18 cellular contexts compared by ENCODE assay signal in the genomic region with DNA sequence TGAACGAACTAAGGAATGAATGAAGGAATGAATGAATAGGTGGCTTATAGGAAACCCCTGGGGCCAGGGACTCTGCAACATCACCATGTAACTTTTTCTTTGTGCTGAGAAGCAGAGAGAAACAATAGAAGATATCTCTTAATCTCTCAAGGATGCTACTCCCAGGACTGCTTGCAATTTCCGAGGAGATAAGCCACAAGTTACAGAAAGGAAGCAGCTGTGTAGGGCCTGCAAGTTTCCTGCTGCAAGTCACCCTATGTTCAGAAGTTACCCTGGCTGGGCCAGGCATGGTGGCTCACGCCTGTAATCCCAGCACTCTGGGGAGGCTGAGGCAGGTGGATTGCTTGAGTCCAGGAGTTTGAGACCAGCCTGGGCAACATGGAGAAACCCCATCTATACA. TPM values are rescaled to one million over a fixed set of nuclear protein-coding genes. Genes with fewer than 3 reads are reported as not detected.
DNase-seq lines count a peak whose midpoint lies in the region; ATAC-seq and TF ChIP-seq lines count a peak whose summit lies in the region.
"Had no signal": no experiment of that assay in that cellular context is flagged by ENCODE, and none has a peak within 500 bp of the region (broad histone marks: within the 10 kb centered on the region; RNA-seq: fewer than 3 reads in every experiment).

No MANE protein-coding gene starts in this region.

- no TSS peak for BruUV-seq in Caco-2 (replicated peaks; lab: Mats Ljungman, UMichigan)

- POLR2A ChIA-PET in Caco-2 (lab: Charles Lee), result no interaction called here

- ATAC-seq in activated CD8-positive, alpha-beta memory T cell treated with anti-CD3 and anti-CD28 coated beads, Interleukin-2, amount 10 ng/mL, durations not matched to agents 7 days and 5 days, result no peak
- ATAC-seq: A549; CD8-positive, alpha-beta T cell had no signal

- H3K4me3 ChIP-seq in spleen, result no peak overlapping the region
- no peak overlapping the region for H3K4me3 ChIP-seq in Caco-2 (ENCODE audit: low read depth, low read length)
- no peak overlapping the region for H3K4me3 ChIP-seq in ovary
- H3K4me3 ChIP-seq: A549, ascending aorta, esophagus muscularis mucosa, tibial artery had no signal

- 28 to 36% (median 28%) methylated on average over 3 of the region's 3 CpGs for WGBS in spleen, 5 donors
- WGBS in ovary, 3 donors, result 80 to 85% (median 84%) methylated on average over 3 of the region's 3 CpGs

- intact Hi-C loops in dendritic cell treated with granulocyte-macrophage colony-stimulating factor and Interleukin-4, amounts not matched to agents 40 ng/mL and 50 ng/mL, for 4 days (cut with micrococcal nuclease), result no loop called here
- intact Hi-C loops in spleen (cut with DNase I; ENCODE audit: low total_unique reads) (no loop called here), Caco-2 (cut with micrococcal nuclease; ENCODE audit: unreplicated experiment) (no loop called here), ovary (cut with DNase I) (no loop called here)

- H3K27ac Mint-ChIP-seq in activated CD8-positive, alpha-beta memory T cell treated with anti-CD3 and anti-CD28 coated beads, Interleukin-2, amount 10 ng/mL, durations not matched to agents 7 days and 5 days, result peak overlapping the region; percentile 19
- H3K27ac Mint-ChIP-seq in dendritic cell treated with granulocyte-macrophage colony-stimulating factor and Interleukin-4, amounts not matched to agents 40 ng/mL and 50 ng/mL, for 4 days, result peak overlapping the region; percentile 78
- H3K27ac Mint-ChIP-seq in Caco-2 (ENCODE audit: unreplicated experiment), result no peak overlapping the region
- H3K27ac Mint-ChIP-seq: activated T-helper 2 cell treated with anti-CD3 and anti-CD28 coated beads, Interferon-gamma antibody, Interleukin-2, Interleukin-4, amounts not matched to agents 10 μg/mL and 5 μg/mL and 100 μg/mL, durations not matched to agents 14 hours and 24 hours and 36 hours; CD8-positive, alpha-beta T cell had no signal

- peaks cover 0 to 27% (median 9%) of the 10 kb centered on the region in 6 donors for H3K4me1 ChIP-seq in spleen
- peaks cover 6% of the 10 kb centered on the region; the same call in 1 of the 2 replicates for H3K4me1 ChIP-seq in Caco-2
- no peaks in the 10 kb centered on the region for H3K4me1 ChIP-seq in ovary (ENCODE audit: insufficient read depth)
- H3K4me1 ChIP-seq: ascending aorta, esophagus muscularis mucosa, tibial artery had no signal

- H3K9me3 Mint-ChIP-seq in activated CD8-positive, alpha-beta memory T cell treated with anti-CD3 and anti-CD28 coated beads, Interleukin-2, amount 10 ng/mL, durations not matched to agents 7 days and 5 days (ENCODE audit: low read depth), result no peaks in the 10 kb centered on the region
- H3K9me3 Mint-ChIP-seq in dendritic cell treated with granulocyte-macrophage colony-stimulating factor and Interleukin-4, amounts not matched to agents 40 ng/mL and 50 ng/mL, for 4 days, result no peaks in the 10 kb centered on the region
- H3K9me3 Mint-ChIP-seq in Caco-2 (ENCODE audit: unreplicated experiment), result no peaks in the 10 kb centered on the region
- H3K9me3 Mint-ChIP-seq: activated T-helper 2 cell treated with anti-CD3 and anti-CD28 coated beads, Interferon-gamma antibody, Interleukin-2, Interleukin-4, amounts not matched to agents 10 μg/mL and 5 μg/mL and 100 μg/mL, durations not matched to agents 14 hours and 24 hours and 36 hours; CD8-positive, alpha-beta T cell had no signal

- H3K36me3 Mint-ChIP-seq in activated CD8-positive, alpha-beta memory T cell treated with anti-CD3 and anti-CD28 coated beads, Interleukin-2, amount 10 ng/mL, durations not matched to agents 7 days and 5 days, result no peaks in the 10 kb centered on the region
- no peaks in the 10 kb centered on the region for H3K36me3 Mint-ChIP-seq in dendritic cell treated with granulocyte-macrophage colony-stimulating factor and Interleukin-4, amounts not matched to agents 40 ng/mL and 50 ng/mL, for 4 days (ENCODE audit: low read depth)
- H3K36me3 Mint-ChIP-seq in Caco-2 (ENCODE audit: insufficient read depth, unreplicated experiment), result no peaks in the 10 kb centered on the region
- H3K36me3 Mint-ChIP-seq: CD8-positive, alpha-beta T cell had no signal

- TF ChIP-seq EP300 in ovary (IDR thresholded peaks at IDR 0.05), result no peak

- CTCF ChIA-PET in activated CD8-positive, alpha-beta memory T cell treated with anti-CD3 and anti-CD28 coated beads, Interleukin-2, amount 10 ng/mL, durations not matched to agents 7 days and 5 days (lab: Charles Lee), result interaction anchor here (0.7 to 2.0 kb wide), 5 partner anchors 15 to 53 kb away, joined by 3 to 8 read pairs (median 3); a partner anchor contains a TSS
- CTCF ChIA-PET in Caco-2 (lab: Charles Lee), result no interaction called here

- H3K27ac ChIP-seq in spleen (peak overlapping the region in 6 of 8 donors; percentile 1 to 74 (median 39)), ovary (no peak overlapping the region)
- H3K27ac ChIP-seq: A549, ascending aorta, esophagus muscularis mucosa, tibial artery had no signal

- TF ChIP-seq POLR2A in spleen (IDR thresholded peaks at IDR 0.05), result no peak
- TF ChIP-seq POLR2A in ovary (IDR thresholded peaks at IDR 0.05), result no peak

- peaks cover 16% of the 10 kb centered on the region for H3K4me1 Mint-ChIP-seq in activated CD8-positive, alpha-beta memory T cell treated with anti-CD3 and anti-CD28 coated beads, Interleukin-2, amount 10 ng/mL, durations not matched to agents 7 days and 5 days
- peaks cover 21% of the 10 kb centered on the region for H3K4me1 Mint-ChIP-seq in dendritic cell treated with granulocyte-macrophage colony-stimulating factor and Interleukin-4, amounts not matched to agents 40 ng/mL and 50 ng/mL, for 4 days (ENCODE audit: low read depth)
- H3K4me1 Mint-ChIP-seq in Caco-2 (ENCODE audit: low read depth, unreplicated experiment), result no peaks in the 10 kb centered on the region

- no peaks in the 10 kb centered on the region for H3K27me3 Mint-ChIP-seq in activated CD8-positive, alpha-beta memory T cell treated with anti-CD3 and anti-CD28 coated beads, Interleukin-2, amount 10 ng/mL, durations not matched to agents 7 days and 5 days
- H3K27me3 Mint-ChIP-seq in dendritic cell treated with granulocyte-macrophage colony-stimulating factor and Interleukin-4, amounts not matched to agents 40 ng/mL and 50 ng/mL, for 4 days, result no peaks in the 10 kb centered on the region
- no peaks in the 10 kb centered on the region for H3K27me3 Mint-ChIP-seq in Caco-2 (ENCODE audit: insufficient read depth, unreplicated experiment)

- no peak overlapping the region for H3K4me3 Mint-ChIP-seq in activated CD8-positive, alpha-beta memory T cell treated with anti-CD3 and anti-CD28 coated beads, Interleukin-2, amount 10 ng/mL, durations not matched to agents 7 days and 5 days
- no peak overlapping the region for H3K4me3 Mint-ChIP-seq in dendritic cell treated with granulocyte-macrophage colony-stimulating factor and Interleukin-4, amounts not matched to agents 40 ng/mL and 50 ng/mL, for 4 days
- H3K4me3 Mint-ChIP-seq in Caco-2 (ENCODE audit: unreplicated experiment), result no peak overlapping the region
- H3K4me3 Mint-ChIP-seq: CD8-positive, alpha-beta T cell had no signal

- H3K9me3 ChIP-seq in spleen (no peaks in the 10 kb centered on the region), Caco-2 (0 out of 2 replicates have a peak, but pooled peaks cover 4% of the 10 kb centered on the region), ovary (no peaks in the 10 kb centered on the region)
- H3K9me3 ChIP-seq: A549, ascending aorta, esophagus muscularis mucosa, tibial artery had no signal

- TF ChIP-seq CTCF in spleen (IDR thresholded peaks at IDR 0.05 in 8 of 11, conservative IDR thresholded peaks at IDR 0.05 in 3 of 11) (no peak), Caco-2 (IDR thresholded peaks at IDR 0.05; ENCODE audit: insufficient read depth in 1 of 2, low read depth in 1 of 2, low read length in 1 of 2, severe bottlenecking in 1 of 2, unreplicated experiment in 1 of 2) (no peak), ovary (IDR thresholded peaks at IDR 0.05) (no peak)

- H3K36me3 ChIP-seq in spleen, result peaks cover 0 to 6% (median 0%) of the 10 kb centered on the region in 6 donors
- H3K36me3 ChIP-seq in Caco-2 (ENCODE audit: control insufficient read depth, insufficient read depth, low read length), result no peaks in the 10 kb centered on the region
- H3K36me3 ChIP-seq in ovary, result no peaks in the 10 kb centered on the region

- no peak for DNase-seq in activated CD8-positive, alpha-beta memory T cell treated with anti-CD3 and anti-CD28 coated beads, Interleukin-2, amount 10 ng/mL, durations not matched to agents 7 days and 5 days
- DNase-seq in activated CD8-positive, alpha-beta memory T cell treated with anti-CD3 and anti-CD28 coated beads, Interleukin-2, amount 50 U/mL, for 48 hours, result no peak
- peak; percentile 71 for DNase-seq in MV-4-11 (lab: John Stamatoyannopoulos, UW)
- DNase-seq in spleen, result no peak
- DNase-seq in Caco-2, result no peak
- DNase-seq in NOMO-1 treated with dmso at 0.1 percent for 144 hours (lab: John Stamatoyannopoulos, UW; ENCODE audit: unreplicated experiment), result no peak
- no peak for DNase-seq in ovary
- DNase-seq: CD8-positive, alpha-beta T cell; EL; head of caudate nucleus; NCI-H2171 treated with DMSO at 0.1 percent for 48 hours; T1000; tibial artery had no signal

- H3K27me3 ChIP-seq in spleen (replicated peaks in 1 of 7), result no peaks in the 10 kb centered on the region
- H3K27me3 ChIP-seq in Caco-2 (replicated peaks; ENCODE audit: control insufficient read depth, insufficient read depth, low read length), result no peaks in the 10 kb centered on the region
- H3K27me3 ChIP-seq in ovary, result no peaks in the 10 kb centered on the region
- H3K27me3 ChIP-seq: ascending aorta, esophagus muscularis mucosa, tibial artery had no signal

RNA-seq across cellular contexts. Expression of a gene that starts 7.3 kb away (rescaled TPM):
- 10 to 100 TPM; 29.7 to 37.4 TPM for total RNA-seq in activated CD8-positive, alpha-beta memory T cell treated with anti-CD3 and anti-CD28 coated beads, Interleukin-2, amount 10 ng/mL, durations not matched to agents 7 days and 5 days
- total RNA-seq in spleen (10 to 100 TPM; 27.2 to 45.0 (median 41.0) TPM), Caco-2 (2022) (49.3 and 56.4 TPM in 2 replicates), ovary (10 to 100 TPM; 14.2 to 50.5 (median 34.5) TPM)
- polyA plus RNA-seq in spleen (10 to 100 TPM in 1 of 3 donors, 1 to 10 TPM in 2; 4.1 to 18.5 (median 5.2) TPM), ovary (10 to 100 TPM; 28.6 to 35.1 TPM)

RNA-seq across cellular contexts. Expression of a gene that starts 19.0 kb away (rescaled TPM):
- 10 to 100 TPM; 13.8 to 15.5 TPM for total RNA-seq in activated CD8-positive, alpha-beta memory T cell treated with anti-CD3 and anti-CD28 coated beads, Interleukin-2, amount 10 ng/mL, durations not matched to agents 7 days and 5 days
- 10 to 100 TPM; 11.1 to 19.0 (median 17.1) TPM for total RNA-seq in spleen
- 1 to 10 TPM; 5.3 to 9.6 (median 5.6) TPM for polyA plus RNA-seq in spleen
- 14.9 and 17.3 TPM in 2 replicates for total RNA-seq in Caco-2 (2022)
- 10 to 100 TPM in 5 of 7 donors, 1 to 10 TPM in 2; 6.8 to 15.3 (median 12.0) TPM for total RNA-seq in ovary
- 1 to 10 TPM; 2.9 to 6.8 TPM for polyA plus RNA-seq in ovary

RNA-seq across cellular contexts. Expression of a gene that starts 43.2 kb away (rescaled TPM):
- 100 to 1,000 TPM; 194 to 312 TPM for total RNA-seq in activated CD8-positive, alpha-beta memory T cell treated with anti-CD3 and anti-CD28 coated beads, Interleukin-2, amount 10 ng/mL, durations not matched to agents 7 days and 5 days
- 10 to 100 TPM; 48.3 to 67.7 (median 55.1) TPM for total RNA-seq in spleen
- 10 to 100 TPM; 22.8 to 45.8 (median 42.9) TPM for polyA plus RNA-seq in spleen
- total RNA-seq in Caco-2 (2022), result 59.0 and 66.7 TPM in 2 replicates
- total RNA-seq in ovary, result 10 to 100 TPM; 19.1 to 47.8 (median 35.6) TPM
- 10 to 100 TPM; 17.9 to 29.0 TPM for polyA plus RNA-seq in ovary

RNA-seq across cellular contexts. Expression of a gene that starts 49.9 kb away (rescaled TPM):
- 10 to 100 TPM; 77.3 to 82.3 TPM for total RNA-seq in activated CD8-positive, alpha-beta memory T cell treated with anti-CD3 and anti-CD28 coated beads, Interleukin-2, amount 10 ng/mL, durations not matched to agents 7 days and 5 days
- 10 to 100 TPM; 45.5 to 74.4 (median 67.9) TPM for total RNA-seq in spleen
- 10 to 100 TPM; 23.0 to 36.2 (median 32.3) TPM for polyA plus RNA-seq in spleen
- 55.8 and 58.3 TPM in 2 replicates for total RNA-seq in Caco-2 (2022)
- 10 to 100 TPM; 22.2 to 34.9 (median 33.9) TPM for total RNA-seq in ovary
- 10 to 100 TPM; 20.0 to 39.5 TPM for polyA plus RNA-seq in ovary

RNA-seq across cellular contexts. Expression of a gene that starts 52.8 kb away (rescaled TPM):
- total RNA-seq in activated CD8-positive, alpha-beta memory T cell treated with anti-CD3 and anti-CD28 coated beads, Interleukin-2, amount 10 ng/mL, durations not matched to agents 7 days and 5 days, result 10 to 100 TPM; 76.5 to 76.8 TPM
- 10 to 100 TPM; 41.8 to 84.7 (median 57.9) TPM for total RNA-seq in spleen
- 10 to 100 TPM; 24.8 to 56.9 (median 29.3) TPM for polyA plus RNA-seq in spleen
- 72.7 and 84.3 TPM in 2 replicates for total RNA-seq in Caco-2 (2022)
- total RNA-seq in ovary, result 100 to 1,000 TPM in 2 of 7 donors, 10 to 100 TPM in 5; 43.8 to 119 (median 97.8) TPM
- 10 to 100 TPM; 15.4 to 67.1 TPM for polyA plus RNA-seq in ovary

Comparison
In these comparisons a context has a peak if more than half of its experiments do, and no peak if none do; other contexts are left out.
1. H3K27ac ChIP-seq: peak in spleen (6 of 8); none in ovary (0 of 2).